13 cellular contexts compared by ENCODE assay signal in genomic region chr5:142827934-142828576, GRCh38. TPM values are rescaled to one million over a fixed set of nuclear protein-coding genes. Genes with fewer than 3 reads are reported as not detected.
DNase-seq lines count a peak whose midpoint lies in the region; ATAC-seq and TF ChIP-seq lines count a peak whose summit lies in the region.
"Had no signal": no experiment of that assay in that cellular context is flagged by ENCODE, and none has a peak within 500 bp of the region (broad histone marks: within the 10 kb centered on the region; RNA-seq: fewer than 3 reads in every experiment).

No MANE protein-coding gene starts in this region.

- H3K36me3 ChIP-seq in HEK293 (ENCODE audit: control insufficient read depth in 2 of 2, insufficient read depth in 1 of 2, low read length in 2 of 2) (no peaks in the 10 kb centered on the region), breast epithelium (no peaks in the 10 kb centered on the region), osteoblast (ENCODE audit: insufficient read depth, low read length) (no peaks in the 10 kb centered on the region)
- H3K36me3 ChIP-seq: suprapubic skin had no signal

- H3K9me3 ChIP-seq in HEK293 (ENCODE audit: control insufficient read depth, insufficient read depth, low read depth, low read length) (no peaks in the 10 kb centered on the region), breast epithelium (no peaks in the 10 kb centered on the region), osteoblast (ENCODE audit: low read depth, low read length) (no peaks in the 10 kb centered on the region)
- H3K9me3 ChIP-seq: suprapubic skin had no signal

- TF ChIP-seq POLR2A in breast epithelium (IDR thresholded peaks at IDR 0.05): no peak

- H4K20me1 ChIP-seq in osteoblast (ENCODE audit: insufficient read depth, low read length): no peaks in the 10 kb centered on the region

- TF ChIP-seq CTCF in HEK293 (tag by site-specific recombination; IDR thresholded peaks at IDR 0.05) (no peak), breast epithelium (IDR thresholded peaks at IDR 0.05) (no peak), osteoblast (IDR thresholded peaks at IDR 0.05; ENCODE audit: extremely low read depth, low read depth, low read length) (no peak), GM20000 (IDR thresholded peaks at IDR 0.05; ENCODE audit: extremely low read depth, missing control alignments) (no peak)

- POLR2A ChIA-PET in HEK293 (lab: Yijun Ruan, JAX): no interaction called here

- no peak overlapping the region for H3K27ac Mint-ChIP-seq in T-helper 2 cell treated with Interferon-gamma antibody and Interleukin-4, amounts not matched to agents 5 μg/mL and 100 μg/mL, for 36 hours
- H3K27ac Mint-ChIP-seq: naive thymus-derived CD4-positive, alpha-beta T cell had no signal

- H3K27me3 ChIP-seq in breast epithelium: no peaks in the 10 kb centered on the region
- no peaks in the 10 kb centered on the region for H3K27me3 ChIP-seq in osteoblast (ENCODE audit: insufficient read depth, low read length)
- H3K27me3 ChIP-seq: suprapubic skin had no signal

- H3K4me2 ChIP-seq in osteoblast (ENCODE audit: insufficient read depth, low read length): peak overlapping the region; percentile 2
- H3K4me2 ChIP-seq: KMS-11 had no signal

- ATAC-seq in HG03378 (IDR thresholded peaks at IDR 0.05; ENCODE audit: unreplicated experiment): no peak
- ATAC-seq: naive thymus-derived CD4-positive, alpha-beta T cell had no signal

- H3K27ac ChIP-seq in HEK293 (ENCODE audit: extremely low read depth, low read depth, low read length): no peak overlapping the region
- H3K27ac ChIP-seq in breast epithelium: peak overlapping the region; percentile 50 to 64
- peak overlapping the region; percentile 16 for H3K27ac ChIP-seq in osteoblast (ENCODE audit: low read depth, low read length)
- H3K27ac ChIP-seq: KMS-11, suprapubic skin had no signal

- H3K4me1 ChIP-seq in HEK293 (ENCODE audit: control insufficient read depth, insufficient read depth, low read length) (peaks cover 42% of the 10 kb centered on the region), breast epithelium (peaks cover 5 to 19% of the 10 kb centered on the region in 2 donors), osteoblast (ENCODE audit: insufficient read depth, low read length) (peaks cover 65% of the 10 kb centered on the region)

- H3K36me3 Mint-ChIP-seq in T-helper 2 cell treated with Interferon-gamma antibody and Interleukin-4, amounts not matched to agents 5 μg/mL and 100 μg/mL, for 36 hours (ENCODE audit: low read depth): peaks cover 2% of the 10 kb centered on the region

- peaks cover 54% of the 10 kb centered on the region for H3K4me1 Mint-ChIP-seq in T-helper 2 cell treated with Interferon-gamma antibody and Interleukin-4, amounts not matched to agents 5 μg/mL and 100 μg/mL, for 36 hours (ENCODE audit: low read depth)

- H3K4me3 Mint-ChIP-seq in T-helper 2 cell treated with Interferon-gamma antibody and Interleukin-4, amounts not matched to agents 5 μg/mL and 100 μg/mL, for 36 hours: no peak overlapping the region
- H3K4me3 Mint-ChIP-seq: naive thymus-derived CD4-positive, alpha-beta T cell had no signal

- H3K27me3 Mint-ChIP-seq in T-helper 2 cell treated with Interferon-gamma antibody and Interleukin-4, amounts not matched to agents 5 μg/mL and 100 μg/mL, for 36 hours (ENCODE audit: low read depth): no peaks in the 10 kb centered on the region
- H3K27me3 Mint-ChIP-seq: naive thymus-derived CD4-positive, alpha-beta T cell had no signal

- intact Hi-C loops in breast epithelium (cut with DNase I; ENCODE audit: low total_unique reads): no loop called here

- no peak overlapping the region for H3K4me3 ChIP-seq in HEK293 (ENCODE audit: low read depth, low read length)
- H3K4me3 ChIP-seq in breast epithelium: no peak overlapping the region
- no peak overlapping the region for H3K4me3 ChIP-seq in osteoblast (ENCODE audit: insufficient read depth, low read length)
- H3K4me3 ChIP-seq: suprapubic skin had no signal

- CTCF ChIA-PET in HEK293 (lab: Yijun Ruan, JAX): interaction anchor here (0.6 to 1.0 kb wide), 2 partner anchors 63 to 112 kb away, joined by 3 read pairs; no protein-coding TSS in a partner anchor

- H2AFZ ChIP-seq in osteoblast (ENCODE audit: low read length): no peak overlapping the region

- DNase-seq in NCI-H2107 (lab: John Stamatoyannopoulos, UW) (peak; percentile 21), breast epithelium (ENCODE audit: low spot score in 2 of 2) (no peak), osteoblast (ENCODE audit: insufficient read length, low spot score, missing footprints) (no peak), GM20000 (ENCODE audit: low spot score) (no peak)
- DNase-seq in T-helper 2 cell treated with Interferon-gamma antibody and Interleukin-4, amounts not matched to agents 5 μg/mL and 100 μg/mL, for 36 hours (ENCODE audit: low spot score): no peak
- DNase-seq: amygdala; effector CD4-positive, alpha-beta T cell; naive thymus-derived CD4-positive, alpha-beta T cell; NCI-H2227 treated with DMSO at 0.1 percent for 48 hours had no signal

- H3K9me3 Mint-ChIP-seq in T-helper 2 cell treated with Interferon-gamma antibody and Interleukin-4, amounts not matched to agents 5 μg/mL and 100 μg/mL, for 36 hours: no peaks in the 10 kb centered on the region
- H3K9me3 Mint-ChIP-seq: naive thymus-derived CD4-positive, alpha-beta T cell had no signal

- no peaks in the 10 kb centered on the region for H3K79me2 ChIP-seq in osteoblast (ENCODE audit: insufficient read depth, low read length)

TF ChIP-seq in HEK293, 187 proteins besides CTCF, POLR2A, EP300 and RAD21 (continues in another document):
- TF ChIP-seq SCRT2 (tag by site-specific recombination; IDR thresholded peaks at IDR 0.05): peak; percentile 71
- peak; percentile 63; the same call in 1 of the 2 replicates for TF ChIP-seq ZNF362 (tag by site-specific recombination; IDR thresholded peaks at IDR 0.05)
- peak; percentile 77 for TF ChIP-seq GLIS1 (tag by site-specific recombination; IDR thresholded peaks at IDR 0.05)
- TF ChIP-seq ZNF518A (tag by site-specific recombination; conservative IDR thresholded peaks at IDR 0.05; ENCODE audit: low read depth): no peak
- TF ChIP-seq, protein P1, sequence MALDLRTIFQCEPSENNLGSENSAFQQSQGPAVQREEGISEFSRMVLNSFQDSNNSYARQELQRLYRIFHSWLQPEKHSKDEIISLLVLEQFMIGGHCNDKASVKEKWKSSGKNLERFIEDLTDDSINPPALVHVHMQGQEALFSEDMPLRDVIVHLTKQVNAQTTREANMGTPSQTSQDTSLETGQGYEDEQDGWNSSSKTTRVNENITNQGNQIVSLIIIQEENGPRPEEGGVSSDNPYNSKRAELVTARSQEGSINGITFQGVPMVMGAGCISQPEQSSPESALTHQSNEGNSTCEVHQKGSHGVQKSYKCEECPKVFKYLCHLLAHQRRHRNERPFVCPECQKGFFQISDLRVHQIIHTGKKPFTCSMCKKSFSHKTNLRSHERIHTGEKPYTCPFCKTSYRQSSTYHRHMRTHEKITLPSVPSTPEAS (tag by site-specific recombination; IDR thresholded peaks at IDR 0.05): no peak
- peak; percentile 46; the same call in 1 of the 2 replicates for TF ChIP-seq SCRT1 (tag by site-specific recombination; IDR thresholded peaks at IDR 0.05; ENCODE audit: borderline replicate concordance)
- no peak for TF ChIP-seq ZFP3 (tag by site-specific recombination; IDR thresholded peaks at IDR 0.05; ENCODE audit: low read depth)
- TF ChIP-seq FEZF1 (tag by site-specific recombination; IDR thresholded peaks at IDR 0.05): peak; percentile 34; the same call in 1 of the 2 replicates
- TF ChIP-seq IKZF3 (tag by site-specific recombination; IDR thresholded peaks at IDR 0.05): peak; percentile 40; the same call in 1 of the 2 replicates
- TF ChIP-seq PRDM1 (tag by site-specific recombination; IDR thresholded peaks at IDR 0.05): no peak

RNA-seq across cellular contexts. Expression of gene ARHGAP26, which starts 57.9 kb away (rescaled TPM):
- total RNA-seq in breast epithelium: 10 to 100 TPM; 33.1 to 89.0 (median 56.4) TPM
- total RNA-seq in osteoblast: 6.2 and 7.6 TPM in 2 replicates
